ENCODE assay signal across 17 cellular contexts in the genomic region with DNA sequence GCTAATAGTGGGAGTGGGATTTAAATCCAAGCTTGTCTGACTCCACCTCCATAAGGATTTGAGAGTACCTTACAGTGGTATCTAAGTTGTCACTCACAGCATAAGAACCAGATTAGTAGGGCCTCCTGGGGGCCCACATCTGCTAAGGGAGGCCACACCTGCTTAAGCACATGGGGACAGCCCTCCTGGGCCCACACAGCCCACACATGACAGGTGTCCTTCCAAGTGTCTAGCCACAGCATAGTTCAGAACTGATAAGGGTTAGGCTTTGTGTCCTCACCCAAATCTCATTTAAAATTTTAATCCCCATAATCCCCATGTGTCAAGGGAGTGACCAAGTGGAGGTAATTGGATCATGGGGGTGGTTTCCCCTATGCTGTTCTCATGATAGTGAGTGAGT.
DNase-seq lines count a peak whose midpoint lies in the region; ATAC-seq, FAIRE-seq and TF ChIP-seq lines count a peak whose summit lies in the region.
"Had no signal": no experiment of that assay in that cellular context is flagged by ENCODE, and none has a peak within 500 bp of the region (broad histone marks: within the 10 kb centered on the region; RNA-seq: fewer than 3 reads in every experiment).

No MANE protein-coding gene starts in this region.

- TF ChIP-seq POLR2A in K562 (conservative IDR thresholded peaks at IDR 0.05): no peak

- TF ChIP-seq RAD21 in K562 (CRISPR knock-in tag; conservative IDR thresholded peaks at IDR 0.05 in 1 of 2, IDR thresholded peaks at IDR 0.05 in 1 of 2): no peak

- DNase-seq in NCI-H524 (lab: John Stamatoyannopoulos, UW): peak; percentile 93 to 98
- peak in 2 of 4 experiments; percentile 18 to 21 for DNase-seq in K562 (ENCODE audit: extremely low read depth in 1 of 4, low spot score in 3 of 4)
- peak; percentile 14 for DNase-seq in neural progenitor cell (ENCODE audit: low spot score)
- no peak for DNase-seq in NCI-H2029 (lab: John Stamatoyannopoulos, UW)
- DNase-seq in activated T-cell treated with anti-CD3 and anti-CD28 coated beads for 4 hours: no peak
- DNase-seq: Caco-2, Karpas-422, MM.1S, NCI-H2029 treated with DMSO at 0.1 percent for 48 hours, NCI-H510A treated with DMSO at 0.1 percent for 48 hours had no signal

- no TSS peak for BruUV-seq in K562 (replicated peaks; lab: Mats Ljungman, UMichigan)

- FAIRE-seq in K562 (lab: Jason Lieb, UNC): peak; percentile 11
- FAIRE-seq: GM12878, GM18507 had no signal

- no peak overlapping the region for H3K4me3 Mint-ChIP-seq in neural progenitor cell
- H3K4me3 Mint-ChIP-seq: CD14-positive monocyte, GM23338 had no signal

- H3K4me3 ChIP-seq in ACC112 (ENCODE audit: low read depth, low read length): no peak overlapping the region
- no peak overlapping the region for H3K4me3 ChIP-seq in K562
- no peak overlapping the region for H3K4me3 ChIP-seq in neural progenitor cell
- H3K4me3 ChIP-seq: GM12878, GM23338 had no signal

- ATAC-seq in K562 (no peak; the same call in 1 of the 3 replicates), HG03175 (IDR thresholded peaks at IDR 0.05; ENCODE audit: unreplicated experiment) (no peak), GM19397 (IDR thresholded peaks at IDR 0.05; ENCODE audit: unreplicated experiment) (no peak)
- ATAC-seq: GM12878, GM23338 had no signal

- H2AFZ ChIP-seq in ACC112 (ENCODE audit: low read length, unreplicated experiment) (no peak overlapping the region), K562 (ENCODE audit: low read depth, low read length) (no peak overlapping the region), neural progenitor cell (replicated peaks) (no peak overlapping the region)

- H4K20me1 ChIP-seq in K562 (replicated peaks; ENCODE audit: control insufficient read depth, insufficient read depth, low read length) (no peaks in the 10 kb centered on the region), neural progenitor cell (ENCODE audit: low read depth) (no peaks in the 10 kb centered on the region)

- POLR2A ChIA-PET in K562 (lab: Yijun Ruan, JAX): no interaction called here

- in situ Hi-C loops in K562 (cut with MboI): no loop called here

- H3K27me3 ChIP-seq in ACC112 (ENCODE audit: insufficient read depth, low read length): no peaks in the 10 kb centered on the region
- H3K27me3 ChIP-seq in K562 (ENCODE audit: control insufficient read depth in 2 of 2, insufficient read depth in 2 of 2, low read length in 2 of 2): no peaks in the 10 kb centered on the region; a peak in 1 of 5 replicates
- no peaks in the 10 kb centered on the region for H3K27me3 ChIP-seq in neural progenitor cell

- no peak for TF ChIP-seq EP300 in K562 (IDR thresholded peaks at IDR 0.05; ENCODE audit: low read length)

- H3K79me2 ChIP-seq in ACC112 (ENCODE audit: control insufficient read depth, insufficient read depth, low read length, unreplicated experiment) (no peaks in the 10 kb centered on the region), K562 (ENCODE audit: control insufficient read depth, insufficient read depth, low read length) (no peaks in the 10 kb centered on the region), neural progenitor cell (ENCODE audit: low read depth) (no peaks in the 10 kb centered on the region)

- intact Hi-C loops in K562 (cut with micrococcal nuclease): no loop called here

- CTCF ChIA-PET in K562 (lab: Yijun Ruan, JAX; ENCODE audit: low intra/inter-chr PET ratio): no interaction called here

- TF ChIP-seq CTCF in K562 (IDR thresholded peaks at IDR 0.05 in 2 of 3, conservative IDR thresholded peaks at IDR 0.05 in 1 of 3; ENCODE audit: insufficient read depth in 2 of 3, low read depth in 1 of 3, low read length in 3 of 3): no peak
- no peak for TF ChIP-seq CTCF in neural progenitor cell (IDR thresholded peaks at IDR 0.05)

- H3K4me1 ChIP-seq in ACC112 (ENCODE audit: control insufficient read depth, insufficient read depth, low read length, unreplicated experiment): peaks cover 66% of the 10 kb centered on the region
- H3K4me1 ChIP-seq in K562 (replicated peaks in 1 of 2; ENCODE audit: control insufficient read depth in 2 of 2, insufficient read depth in 2 of 2, low read length in 2 of 2): peaks cover 0 to 5% of the 10 kb centered on the region in 2 experiments; a peak in 2 of 5 replicates
- H3K4me1 ChIP-seq in neural progenitor cell: no peaks in the 10 kb centered on the region

- H3K4me2 ChIP-seq in K562 (ENCODE audit: insufficient read depth, low read length) (no peak overlapping the region), neural progenitor cell (no peak overlapping the region)
- H3K4me2 ChIP-seq: GM23338 had no signal

- no peaks in the 10 kb centered on the region for H3K36me3 ChIP-seq in ACC112 (ENCODE audit: insufficient read depth, low read length)
- H3K36me3 ChIP-seq in K562 (ENCODE audit: control insufficient read depth, insufficient read depth, low read length): no peaks in the 10 kb centered on the region
- H3K36me3 ChIP-seq in neural progenitor cell: no peaks in the 10 kb centered on the region

- H3K9me3 ChIP-seq in K562 (replicated peaks; ENCODE audit: control insufficient read depth, insufficient read depth, low read depth, low read length) (no peaks in the 10 kb centered on the region), neural progenitor cell (ENCODE audit: low read depth) (no peaks in the 10 kb centered on the region)
- H3K9me3 ChIP-seq: Caco-2 had no signal

- H3K9ac ChIP-seq in K562 (ENCODE audit: insufficient read depth in 1 of 2, low read depth in 2 of 2, low read length in 2 of 2) (no peak overlapping the region), neural progenitor cell (no peak overlapping the region)

- no peaks in the 10 kb centered on the region for H3K9me1 ChIP-seq in K562 (ENCODE audit: control insufficient read depth, insufficient read depth, low read length)

- H3K27ac ChIP-seq in ACC112 (ENCODE audit: low read depth, low read length) (peak overlapping the region; percentile 100), K562 (ENCODE audit: extremely low read depth, low read depth, low read length) (no peak overlapping the region), neural progenitor cell (no peak overlapping the region)

- peaks cover 2% of the 10 kb centered on the region for H3K9me3 Mint-ChIP-seq in neural progenitor cell
- H3K9me3 Mint-ChIP-seq: GM23338 had no signal

- peaks cover 6% of the 10 kb centered on the region for H3K4me1 Mint-ChIP-seq in neural progenitor cell
- H3K4me1 Mint-ChIP-seq: CD14-positive monocyte had no signal

- H3F3A ChIP-seq in neural progenitor cell (ENCODE audit: low read depth): no peaks in the 10 kb centered on the region

- no peak overlapping the region for H3K27ac Mint-ChIP-seq in neural progenitor cell
- H3K27ac Mint-ChIP-seq: CD14-positive monocyte, GM23338 had no signal

- H3K36me3 Mint-ChIP-seq in neural progenitor cell: no peaks in the 10 kb centered on the region
- H3K36me3 Mint-ChIP-seq: CD14-positive monocyte had no signal

- peaks cover 4% of the 10 kb centered on the region for H3K27me3 Mint-ChIP-seq in neural progenitor cell (ENCODE audit: insufficient read depth, low read depth)

TF ChIP-seq in K562, 482 proteins besides CTCF, POLR2A, EP300 and RAD21 (continues in another document):
- TF ChIP-seq, protein P1, sequence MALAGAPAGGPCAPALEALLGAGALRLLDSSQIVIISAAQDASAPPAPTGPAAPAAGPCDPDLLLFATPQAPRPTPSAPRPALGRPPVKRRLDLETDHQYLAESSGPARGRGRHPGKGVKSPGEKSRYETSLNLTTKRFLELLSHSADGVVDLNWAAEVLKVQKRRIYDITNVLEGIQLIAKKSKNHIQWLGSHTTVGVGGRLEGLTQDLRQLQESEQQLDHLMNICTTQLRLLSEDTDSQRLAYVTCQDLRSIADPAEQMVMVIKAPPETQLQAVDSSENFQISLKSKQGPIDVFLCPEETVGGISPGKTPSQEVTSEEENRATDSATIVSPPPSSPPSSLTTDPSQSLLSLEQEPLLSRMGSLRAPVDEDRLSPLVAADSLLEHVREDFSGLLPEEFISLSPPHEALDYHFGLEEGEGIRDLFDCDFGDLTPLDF (CRISPR knock-in tag; IDR thresholded peaks at IDR 0.05): no peak
- TF ChIP-seq CBFA2T3 (IDR thresholded peaks at IDR 0.05) (peak; percentile 55), ZNF23 (CRISPR knock-in tag; IDR thresholded peaks at IDR 0.05) (no peak), SREBF2 (CRISPR knock-in tag; IDR thresholded peaks at IDR 0.05) (no peak), ZBED1 (IDR thresholded peaks at IDR 0.05) (no peak)
- TF ChIP-seq, protein P2, sequence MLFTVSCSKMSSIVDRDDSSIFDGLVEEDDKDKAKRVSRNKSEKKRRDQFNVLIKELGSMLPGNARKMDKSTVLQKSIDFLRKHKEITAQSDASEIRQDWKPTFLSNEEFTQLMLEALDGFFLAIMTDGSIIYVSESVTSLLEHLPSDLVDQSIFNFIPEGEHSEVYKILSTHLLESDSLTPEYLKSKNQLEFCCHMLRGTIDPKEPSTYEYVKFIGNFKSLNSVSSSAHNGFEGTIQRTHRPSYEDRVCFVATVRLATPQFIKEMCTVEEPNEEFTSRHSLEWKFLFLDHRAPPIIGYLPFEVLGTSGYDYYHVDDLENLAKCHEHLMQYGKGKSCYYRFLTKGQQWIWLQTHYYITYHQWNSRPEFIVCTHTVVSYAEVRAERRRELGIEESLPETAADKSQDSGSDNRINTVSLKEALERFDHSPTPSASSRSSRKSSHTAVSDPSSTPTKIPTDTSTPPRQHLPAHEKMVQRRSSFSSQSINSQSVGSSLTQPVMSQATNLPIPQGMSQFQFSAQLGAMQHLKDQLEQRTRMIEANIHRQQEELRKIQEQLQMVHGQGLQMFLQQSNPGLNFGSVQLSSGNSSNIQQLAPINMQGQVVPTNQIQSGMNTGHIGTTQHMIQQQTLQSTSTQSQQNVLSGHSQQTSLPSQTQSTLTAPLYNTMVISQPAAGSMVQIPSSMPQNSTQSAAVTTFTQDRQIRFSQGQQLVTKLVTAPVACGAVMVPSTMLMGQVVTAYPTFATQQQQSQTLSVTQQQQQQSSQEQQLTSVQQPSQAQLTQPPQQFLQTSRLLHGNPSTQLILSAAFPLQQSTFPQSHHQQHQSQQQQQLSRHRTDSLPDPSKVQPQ (CRISPR knock-in tag; IDR thresholded peaks at IDR 0.05; ENCODE audit: borderline replicate concordance): no peak
- TF ChIP-seq, protein P3, sequence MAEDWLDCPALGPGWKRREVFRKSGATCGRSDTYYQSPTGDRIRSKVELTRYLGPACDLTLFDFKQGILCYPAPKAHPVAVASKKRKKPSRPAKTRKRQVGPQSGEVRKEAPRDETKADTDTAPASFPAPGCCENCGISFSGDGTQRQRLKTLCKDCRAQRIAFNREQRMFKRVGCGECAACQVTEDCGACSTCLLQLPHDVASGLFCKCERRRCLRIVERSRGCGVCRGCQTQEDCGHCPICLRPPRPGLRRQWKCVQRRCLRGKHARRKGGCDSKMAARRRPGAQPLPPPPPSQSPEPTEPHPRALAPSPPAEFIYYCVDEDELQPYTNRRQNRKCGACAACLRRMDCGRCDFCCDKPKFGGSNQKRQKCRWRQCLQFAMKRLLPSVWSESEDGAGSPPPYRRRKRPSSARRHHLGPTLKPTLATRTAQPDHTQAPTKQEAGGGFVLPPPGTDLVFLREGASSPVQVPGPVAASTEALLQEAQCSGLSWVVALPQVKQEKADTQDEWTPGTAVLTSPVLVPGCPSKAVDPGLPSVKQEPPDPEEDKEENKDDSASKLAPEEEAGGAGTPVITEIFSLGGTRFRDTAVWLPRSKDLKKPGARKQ (CRISPR knock-in tag; IDR thresholded peaks at IDR 0.05): no peak

Comparison
In these comparisons a context has a peak if more than half of its experiments do, and no peak if none do; other contexts are left out.
1. DNase-seq: peak in NCI-H524 (2 of 2) and neural progenitor cell (single experiment); none in NCI-H2029 (single experiment) and activated T-cell treated with anti-CD3 and anti-CD28 coated beads for 4 hours (single experiment).